In genomic region chr3:158491968-158492367, GRCh38 we compare ENCODE assay signal across 13 cellular contexts.
"Had no signal": no experiment of that assay in that cellular context is flagged by ENCODE, and none has a peak within 500 bp of the region (broad histone marks: within the 10 kb centered on the region; RNA-seq: fewer than 3 reads in every experiment).

No MANE protein-coding gene starts in this region.

- DNase-seq: foreskin melanocyte; heart right ventricle; kidney glomerular epithelial cell; mammary epithelial cell; naive thymus-derived CD4-positive, alpha-beta T cell; small intestine; stimulated activated CD4-positive, alpha-beta T cell treated with anti-CD3 and anti-CD28 coated beads, Interleukin-12 subunit alpha, Interleukin-12 subunit beta, amount 100 ng/mL, for 4 hours; stimulated activated naive CD4-positive, alpha-beta T cell; trophoblast cell had no signal

- H3K27me3 ChIP-seq: heart right ventricle, right atrium auricular region had no signal

- H3K27ac Mint-ChIP-seq: dendritic cell treated with granulocyte-macrophage colony-stimulating factor and Interleukin-4, amounts not matched to agents 40 ng/mL and 50 ng/mL, for 4 days; naive thymus-derived CD4-positive, alpha-beta T cell had no signal

- H3K9me3 ChIP-seq: heart right ventricle, right atrium auricular region had no signal

- H3K4me3 Mint-ChIP-seq: dendritic cell treated with granulocyte-macrophage colony-stimulating factor and Interleukin-4, amounts not matched to agents 40 ng/mL and 50 ng/mL, for 4 days; naive thymus-derived CD4-positive, alpha-beta T cell; neural crest cell had no signal

- H3K27me3 Mint-ChIP-seq: dendritic cell treated with granulocyte-macrophage colony-stimulating factor and Interleukin-4, amounts not matched to agents 40 ng/mL and 50 ng/mL, for 4 days; naive thymus-derived CD4-positive, alpha-beta T cell had no signal

- H3K4me1 ChIP-seq: right atrium auricular region had no signal

- FAIRE-seq: small intestine had no signal

- H3K4me3 ChIP-seq: heart right ventricle, right atrium auricular region had no signal

- H3K27ac ChIP-seq: heart right ventricle, right atrium auricular region had no signal

- H3K36me3 ChIP-seq: heart right ventricle, right atrium auricular region had no signal

- H3K4me1 Mint-ChIP-seq: naive thymus-derived CD4-positive, alpha-beta T cell had no signal

- ATAC-seq: heart right ventricle; left lobe of liver; naive thymus-derived CD4-positive, alpha-beta T cell had no signal
